In the genomic region with DNA sequence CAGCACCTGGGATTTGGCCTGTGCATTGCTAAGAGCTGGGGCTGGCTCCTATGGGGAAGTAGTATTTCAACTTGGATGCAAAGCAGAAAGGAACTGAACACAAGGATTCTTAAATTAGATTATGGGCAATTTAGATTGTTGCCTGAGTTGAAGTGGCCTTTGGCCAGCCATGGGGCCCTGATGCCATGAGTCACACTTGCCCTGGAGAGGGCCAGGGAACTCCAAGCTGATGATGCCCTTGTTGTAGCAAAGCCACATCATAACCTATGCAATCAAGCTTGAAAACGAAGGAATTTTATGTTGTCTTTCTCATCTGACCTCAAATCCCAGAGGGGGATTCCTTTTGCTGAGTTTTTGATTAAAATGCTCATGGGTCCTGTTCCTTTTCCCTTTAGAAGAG, we compare ENCODE assay signal across 15 cellular contexts. TPM values are rescaled to one million over a fixed set of nuclear protein-coding genes. Genes with fewer than 3 reads are reported as not detected.
DNase-seq lines count a peak whose midpoint lies in the region; ATAC-seq and TF ChIP-seq lines count a peak whose summit lies in the region.
"Had no signal": no experiment of that assay in that cellular context is flagged by ENCODE, and none has a peak within 500 bp of the region (broad histone marks: within the 10 kb centered on the region; RNA-seq: fewer than 3 reads in every experiment).

No MANE protein-coding gene starts in this region.

- H2AFZ ChIP-seq in mammary epithelial cell (ENCODE audit: low read depth, low read length) = no peak overlapping the region

- peak; percentile 40 for DNase-seq in CD14-positive monocyte (ENCODE audit: low spot score)
- DNase-seq in M059J (ENCODE audit: low read depth) = peak; percentile 93
- DNase-seq in mammary epithelial cell = peak; percentile 27
- peak; percentile 77 for DNase-seq in myocyte (ENCODE audit: low read depth)
- no peak for DNase-seq in NCI-H1436 (lab: John Stamatoyannopoulos, UW)
- no peak for DNase-seq in activated T-cell treated with anti-CD3 and anti-CD28 coated beads, Interleukin-2, amount 50 U/mL, for 48 hours
- DNase-seq in right cardiac atrium = no peak
- DNase-seq: NCI-H1930 had no signal

- intact Hi-C loops in CD14-positive monocyte (cut with micrococcal nuclease) (no loop called here), mammary epithelial cell (cut with micrococcal nuclease) (no loop called here), right cardiac atrium (cut with DNase I) (loop anchor here in 1 of 4 donors (5.0 kb wide), 1 partner anchor 116 kb away; no protein-coding TSS in a partner anchor)

- H3K27ac Mint-ChIP-seq in CD14-positive monocyte = peak overlapping the region in 1 of 7 donors; percentile 30
- H3K27ac Mint-ChIP-seq: progenitor cell of endocrine pancreas had no signal

- H3K9me3 ChIP-seq in mammary epithelial cell (replicated peaks; ENCODE audit: insufficient read depth, low read length) = no peaks in the 10 kb centered on the region
- no peaks in the 10 kb centered on the region for H3K9me3 ChIP-seq in right cardiac atrium (ENCODE audit: control insufficient read depth, low read length)

- CTCF ChIA-PET in mammary epithelial cell (lab: Charles Lee; ENCODE audit: low non-redundant PET) = no interaction called here

- peaks cover 41% of the 10 kb centered on the region for H3K36me3 ChIP-seq in mammary epithelial cell (ENCODE audit: insufficient read depth, low read length)

- 60% methylated on average over 1 of the region's 1 CpG for WGBS in mammary epithelial cell (ENCODE audit: low coverage, missing lambda C conversion rate)
- WGBS in right cardiac atrium = 73% methylated on average over 1 of the region's 1 CpG

- H4K20me1 ChIP-seq in mammary epithelial cell (ENCODE audit: insufficient read depth, low read length) = no peaks in the 10 kb centered on the region

- H3K4me2 ChIP-seq in mammary epithelial cell (ENCODE audit: insufficient read depth, low read depth, low read length) = no peak overlapping the region

- in situ Hi-C loops in mammary epithelial cell (cut with MboI; ENCODE audit: low sequenced_read_pairs in 2 of 2) = no loop called here

- H3K79me2 ChIP-seq in mammary epithelial cell (ENCODE audit: insufficient read depth, low read length) = no peaks in the 10 kb centered on the region

- H3K4me3 Mint-ChIP-seq in CD14-positive monocyte = no peak overlapping the region
- H3K4me3 Mint-ChIP-seq: activated T-helper 17 cell treated with anti-CD3 and anti-CD28 coated beads, Interleukin-2, amount 50 U/mL, for 72 hours had no signal

- no peak overlapping the region for H3K4me3 ChIP-seq in mammary epithelial cell (replicated peaks in 1 of 3; ENCODE audit: insufficient read depth in 1 of 3, low read depth in 2 of 3, low read length in 3 of 3)
- H3K4me3 ChIP-seq in right cardiac atrium (ENCODE audit: low read length) = no peak overlapping the region

- H3K27me3 ChIP-seq in mammary epithelial cell (ENCODE audit: insufficient read depth, low read length) (no peaks in the 10 kb centered on the region), right cardiac atrium (ENCODE audit: control insufficient read depth, insufficient read depth) (no peaks in the 10 kb centered on the region)

- peaks cover 74 to 80% of the 10 kb centered on the region in 2 donors for H3K36me3 Mint-ChIP-seq in CD14-positive monocyte

- H3K27ac ChIP-seq in mammary epithelial cell (ENCODE audit: insufficient read depth, low read depth, low read length) = no peak overlapping the region
- H3K27ac ChIP-seq in right cardiac atrium (ENCODE audit: low read length) = no peak overlapping the region

- H3K4me1 ChIP-seq in mammary epithelial cell (ENCODE audit: insufficient read depth, low read length) = peaks cover 12% of the 10 kb centered on the region
- peaks cover 8% of the 10 kb centered on the region for H3K4me1 ChIP-seq in right cardiac atrium (ENCODE audit: control insufficient read depth, insufficient read depth, low read length)

- BruUV-seq in mammary epithelial cell (replicated peaks; lab: Mats Ljungman, UMichigan) = no TSS peak

- peaks cover 14% of the 10 kb centered on the region for H3K4me1 Mint-ChIP-seq in CD14-positive monocyte

- peaks cover 0 to 2% (median 0%) of the 10 kb centered on the region in 7 donors for H3K9me3 Mint-ChIP-seq in CD14-positive monocyte
- H3K9me3 Mint-ChIP-seq: activated T-helper 17 cell treated with anti-CD3 and anti-CD28 coated beads, Interleukin-2, amount 50 U/mL, for 72 hours had no signal

- TF ChIP-seq CTCF in CD14-positive monocyte (IDR thresholded peaks at IDR 0.05) (no peak), mammary epithelial cell (conservative IDR thresholded peaks at IDR 0.05 in 1 of 2, IDR thresholded peaks at IDR 0.05 in 1 of 2; ENCODE audit: extremely low read depth in 1 of 2, insufficient read depth in 1 of 2, low read depth in 1 of 2, low read length in 2 of 2) (no peak)

- H3K27me3 Mint-ChIP-seq in CD14-positive monocyte (ENCODE audit: low read depth in 3 of 3) = peaks cover 2 to 7% (median 3%) of the 10 kb centered on the region in 3 donors
- H3K27me3 Mint-ChIP-seq: activated T-helper 17 cell treated with anti-CD3 and anti-CD28 coated beads, Interleukin-2, amount 50 U/mL, for 72 hours had no signal

- ATAC-seq in HG02588 (IDR thresholded peaks at IDR 0.05; ENCODE audit: unreplicated experiment) = no peak
- no peak for ATAC-seq in right cardiac atrium
- ATAC-seq: activated T-helper 17 cell treated with anti-CD3 and anti-CD28 coated beads, Interleukin-2, amount 50 U/mL, for 72 hours had no signal

- H3K9ac ChIP-seq in mammary epithelial cell (ENCODE audit: insufficient read depth, low read length) = no peak overlapping the region

- dilution Hi-C loops in mammary epithelial cell (cut with HindIII; ENCODE audit: low sequenced_read_pairs) = loop anchor here (5.0 kb wide), 2 partner anchors 49 to 121 kb away; no protein-coding TSS in a partner anchor

RNA-seq across cellular contexts. Expression of a gene that starts 3.9 kb away (rescaled TPM):
- polyA plus RNA-seq in CD14-positive monocyte (not detected), mammary epithelial cell (not detected), right cardiac atrium (not detected)
- total RNA-seq in M059J (2014; rRNA removed; shearing (Covaris generic)) = not detected in 2 replicates
- total RNA-seq in mammary epithelial cell (under 1 TPM in 1 of 2 donors, not detected in 1; 0.21 TPM), myocyte (not detected in 2 replicates), right cardiac atrium (not detected)
- polyA minus RNA-seq in mammary epithelial cell = not detected
- polyA plus RNA-seq in myocyte (2012) = not detected
- total RNA-seq: HT-29, OCI-LY7, ureter had no signal
- polyA plus RNA-seq: keratinocyte had no signal

RNA-seq across cellular contexts. Expression of a gene that starts 44.1 kb away (rescaled TPM):
- polyA plus RNA-seq in CD14-positive monocyte (10 to 100 TPM; 23.8 to 24.8 TPM), mammary epithelial cell (2.0 TPM), right cardiac atrium (10.5 TPM)
- total RNA-seq in M059J (2014; rRNA removed; shearing (Covaris generic)) = 3.1 and 5.6 TPM in 2 replicates
- total RNA-seq in mammary epithelial cell (1 to 10 TPM; 1.5 to 3.5 TPM), myocyte (56.3 and 110 TPM in 2 replicates), right cardiac atrium (10 to 100 TPM; 12.3 to 17.0 (median 14.1) TPM)
- polyA minus RNA-seq in mammary epithelial cell = 8.4 TPM
- 69.5 TPM for polyA plus RNA-seq in myocyte (2012)

RNA-seq across cellular contexts. Expression of a gene that starts 51.0 kb away (rescaled TPM):
- polyA plus RNA-seq in CD14-positive monocyte (1 to 10 TPM; 1.4 to 3.8 TPM), mammary epithelial cell (9.3 TPM), right cardiac atrium (10.8 TPM)
- total RNA-seq in M059J (2014; rRNA removed; shearing (Covaris generic)) = 5.3 and 10.1 TPM in 2 replicates
- total RNA-seq in mammary epithelial cell (10 to 100 TPM in 1 of 2 donors, 1 to 10 TPM in 1; 5.2 to 11.6 TPM), myocyte (9.2 and 16.4 TPM in 2 replicates), right cardiac atrium (10 to 100 TPM; 12.2 to 17.1 (median 15.1) TPM)
- 9.1 TPM for polyA minus RNA-seq in mammary epithelial cell
- 10.6 TPM for polyA plus RNA-seq in myocyte (2012)

Comparison
In these comparisons a context has a peak if more than half of its experiments do, and no peak if none do; other contexts are left out.
1. DNase-seq: peak in CD14-positive monocyte (single experiment), M059J (single experiment), mammary epithelial cell (single experiment) and myocyte (single experiment); none in NCI-H1436 (single experiment), activated T-cell treated with anti-CD3 and anti-CD28 coated beads, Interleukin-2, amount 50 U/mL, for 48 hours (0 of 2) and right cardiac atrium (0 of 3).